ENCODE assay signal across 11 cellular contexts in the genomic region with DNA sequence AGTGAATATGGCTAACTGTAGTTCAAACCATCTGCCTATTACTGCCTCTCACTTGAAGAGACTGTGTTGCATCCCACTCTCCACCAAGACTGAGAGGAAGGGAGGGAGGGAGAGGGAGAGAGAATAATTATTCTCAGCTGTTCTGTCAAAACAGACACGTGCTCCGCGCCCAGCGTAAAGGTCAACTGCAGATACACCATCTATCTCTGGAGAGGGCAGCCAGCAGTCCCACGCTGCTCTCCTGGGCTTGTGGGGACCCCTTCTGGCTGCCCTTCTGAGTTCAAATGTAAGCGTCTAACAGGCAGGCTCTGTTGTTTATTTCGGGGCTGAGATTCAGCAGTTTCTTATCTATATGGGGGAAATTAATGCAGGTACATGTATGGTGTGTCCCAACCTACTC.
DNase-seq lines count a peak whose midpoint lies in the region; ATAC-seq lines count a peak whose summit lies in the region.
"Had no signal": no experiment of that assay in that cellular context is flagged by ENCODE, and none has a peak within 500 bp of the region (broad histone marks: within the 10 kb centered on the region; RNA-seq: fewer than 3 reads in every experiment).

No MANE protein-coding gene starts in this region.

- peak; percentile 90 for DNase-seq in DMS 273 (lab: John Stamatoyannopoulos, UW; ENCODE audit: unreplicated experiment)
- peak; percentile 9 for DNase-seq in HT1080 (ENCODE audit: low read depth)
- peak; percentile 14 for DNase-seq in SHP77 treated with DMSO at 0.1 percent for 48 hours (lab: John Stamatoyannopoulos, UW)
- peak; percentile 48 for DNase-seq in left lobe of liver (ENCODE audit: low spot score)
- DNase-seq in DMS79 treated with DMSO at 0.1 percent for 48 hours (lab: John Stamatoyannopoulos, UW) = no peak
- DNase-seq in activated gamma-delta T cell (lab: John Stamatoyannopoulos, UW) = no peak
- DNase-seq: activated CD4-positive, alpha-beta T cell treated with anti-CD3 and anti-CD28 coated beads for 4 hours; activated naive CD4-positive, alpha-beta T cell treated with Interleukin-2 at 50 U/mL for 16 hours; CD4-positive, CD25-positive, alpha-beta regulatory T cell had no signal

- peak; percentile 80 for ATAC-seq in left lobe of liver
- ATAC-seq in GM21825 (IDR thresholded peaks at IDR 0.05; ENCODE audit: unreplicated experiment) = no peak
- ATAC-seq in GM21786 (IDR thresholded peaks at IDR 0.05; ENCODE audit: unreplicated experiment) = no peak

Comparison
In these comparisons a context has a peak if more than half of its experiments do, and no peak if none do; other contexts are left out.
1. DNase-seq: peak in DMS 273 (single experiment), HT1080 (single experiment), SHP77 treated with DMSO at 0.1 percent for 48 hours (single experiment) and left lobe of liver (single experiment); none in DMS79 treated with DMSO at 0.1 percent for 48 hours (single experiment) and activated gamma-delta T cell (single experiment).